In the genomic region with DNA sequence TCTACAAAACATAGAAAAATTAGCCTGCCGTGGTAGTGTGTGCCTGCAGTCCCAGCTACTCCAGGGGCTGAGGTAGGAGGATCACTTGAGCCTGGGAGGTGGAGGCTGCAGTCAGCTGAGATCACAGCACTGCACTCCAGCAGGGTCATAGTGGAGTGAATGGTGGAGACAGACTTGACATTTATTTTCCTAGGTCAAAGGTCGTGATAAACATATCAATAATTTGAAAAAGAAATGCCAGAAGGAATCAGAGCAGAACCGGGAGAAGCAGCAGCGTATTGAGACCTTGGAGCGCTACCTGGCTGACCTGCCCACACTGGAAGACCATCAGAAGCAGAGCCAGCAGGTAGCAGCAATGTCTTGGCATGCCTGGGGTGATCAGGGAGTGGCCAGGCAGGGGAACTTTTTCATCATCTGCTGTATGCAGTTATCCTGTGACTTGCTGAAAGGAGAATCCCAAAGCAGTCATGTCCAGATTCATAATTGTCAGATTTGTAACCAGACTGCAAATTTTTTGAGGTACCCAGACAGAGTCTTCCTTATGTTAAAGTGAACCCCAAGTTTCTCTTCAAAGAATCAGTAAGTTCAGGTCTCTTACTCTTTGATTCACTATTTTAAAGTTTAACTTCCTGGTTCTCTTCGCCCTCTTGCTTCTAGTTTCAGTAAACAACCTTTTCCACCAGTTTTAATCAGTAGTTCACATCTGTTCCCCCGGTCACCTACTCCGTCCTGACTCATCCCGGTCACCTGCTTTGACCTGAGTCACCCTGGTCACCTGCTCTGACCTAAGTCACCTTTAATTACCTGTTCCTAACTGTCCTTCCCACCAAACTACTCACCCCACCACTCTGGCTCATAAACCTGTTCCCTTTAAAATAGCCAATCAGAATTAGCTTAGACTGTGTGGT, we compare ENCODE assay signal across 2 cellular contexts.
TF ChIP-seq lines count a peak whose summit lies in the region.

No MANE protein-coding gene starts in this region.

TF ChIP-seq in HEK293, 187 proteins besides CTCF, POLR2A, EP300 and RAD21:
- TF ChIP-seq HIC1 (tag by site-specific recombination; IDR thresholded peaks at IDR 0.05) = no peak
- no peak for TF ChIP-seq ZNF529 (tag by site-specific recombination; IDR thresholded peaks at IDR 0.05; ENCODE audit: insufficient replicate concordance)
- peak; percentile 55; the same call in 1 of the 2 replicates for TF ChIP-seq ZNF394 (tag by site-specific recombination; IDR thresholded peaks at IDR 0.05; ENCODE audit: borderline replicate concordance)

TF ChIP-seq in K562, 482 proteins besides CTCF, POLR2A, EP300 and RAD21 (continues in another document):
- TF ChIP-seq, protein P1, sequence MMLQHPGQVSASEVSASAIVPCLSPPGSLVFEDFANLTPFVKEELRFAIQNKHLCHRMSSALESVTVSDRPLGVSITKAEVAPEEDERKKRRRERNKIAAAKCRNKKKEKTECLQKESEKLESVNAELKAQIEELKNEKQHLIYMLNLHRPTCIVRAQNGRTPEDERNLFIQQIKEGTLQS (IDR thresholded peaks at IDR 0.05) = peak; percentile 77
- TF ChIP-seq, protein P1 (CRISPR knock-in tag; conservative IDR thresholded peaks at IDR 0.05) = no peak
- no peak for TF ChIP-seq ZNF3 (CRISPR knock-in tag; IDR thresholded peaks at IDR 0.05)
- peak; percentile 55; the same call in 1 of the 2 replicates for TF ChIP-seq ZNF232 (CRISPR knock-in tag; IDR thresholded peaks at IDR 0.05)
- TF ChIP-seq ZNF583 (CRISPR knock-in tag; IDR thresholded peaks at IDR 0.05) = no peak
- TF ChIP-seq DPF2 (IDR thresholded peaks at IDR 0.05) = peak; percentile 47; the same call in 1 of the 2 replicates
- no peak for TF ChIP-seq FOXJ2 (tag; IDR thresholded peaks at IDR 0.05)
- TF ChIP-seq NCOR1 (IDR thresholded peaks at IDR 0.05) = peak; percentile 21; the same call in 1 of the 2 replicates
- no peak for TF ChIP-seq MTA3 (IDR thresholded peaks at IDR 0.05; ENCODE audit: borderline replicate concordance)
- peak; percentile 94 for TF ChIP-seq ZEB2 (IDR thresholded peaks at IDR 0.05)
- TF ChIP-seq, protein P2, sequence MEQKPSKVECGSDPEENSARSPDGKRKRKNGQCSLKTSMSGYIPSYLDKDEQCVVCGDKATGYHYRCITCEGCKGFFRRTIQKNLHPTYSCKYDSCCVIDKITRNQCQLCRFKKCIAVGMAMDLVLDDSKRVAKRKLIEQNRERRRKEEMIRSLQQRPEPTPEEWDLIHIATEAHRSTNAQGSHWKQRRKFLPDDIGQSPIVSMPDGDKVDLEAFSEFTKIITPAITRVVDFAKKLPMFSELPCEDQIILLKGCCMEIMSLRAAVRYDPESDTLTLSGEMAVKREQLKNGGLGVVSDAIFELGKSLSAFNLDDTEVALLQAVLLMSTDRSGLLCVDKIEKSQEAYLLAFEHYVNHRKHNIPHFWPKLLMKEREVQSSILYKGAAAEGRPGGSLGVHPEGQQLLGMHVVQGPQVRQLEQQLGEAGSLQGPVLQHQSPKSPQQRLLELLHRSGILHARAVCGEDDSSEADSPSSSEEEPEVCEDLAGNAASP (IDR thresholded peaks at IDR 0.05) = 0 out of 2 replicates have a peak, but pooled peaks have one; percentile 33
- TF ChIP-seq, protein P3, sequence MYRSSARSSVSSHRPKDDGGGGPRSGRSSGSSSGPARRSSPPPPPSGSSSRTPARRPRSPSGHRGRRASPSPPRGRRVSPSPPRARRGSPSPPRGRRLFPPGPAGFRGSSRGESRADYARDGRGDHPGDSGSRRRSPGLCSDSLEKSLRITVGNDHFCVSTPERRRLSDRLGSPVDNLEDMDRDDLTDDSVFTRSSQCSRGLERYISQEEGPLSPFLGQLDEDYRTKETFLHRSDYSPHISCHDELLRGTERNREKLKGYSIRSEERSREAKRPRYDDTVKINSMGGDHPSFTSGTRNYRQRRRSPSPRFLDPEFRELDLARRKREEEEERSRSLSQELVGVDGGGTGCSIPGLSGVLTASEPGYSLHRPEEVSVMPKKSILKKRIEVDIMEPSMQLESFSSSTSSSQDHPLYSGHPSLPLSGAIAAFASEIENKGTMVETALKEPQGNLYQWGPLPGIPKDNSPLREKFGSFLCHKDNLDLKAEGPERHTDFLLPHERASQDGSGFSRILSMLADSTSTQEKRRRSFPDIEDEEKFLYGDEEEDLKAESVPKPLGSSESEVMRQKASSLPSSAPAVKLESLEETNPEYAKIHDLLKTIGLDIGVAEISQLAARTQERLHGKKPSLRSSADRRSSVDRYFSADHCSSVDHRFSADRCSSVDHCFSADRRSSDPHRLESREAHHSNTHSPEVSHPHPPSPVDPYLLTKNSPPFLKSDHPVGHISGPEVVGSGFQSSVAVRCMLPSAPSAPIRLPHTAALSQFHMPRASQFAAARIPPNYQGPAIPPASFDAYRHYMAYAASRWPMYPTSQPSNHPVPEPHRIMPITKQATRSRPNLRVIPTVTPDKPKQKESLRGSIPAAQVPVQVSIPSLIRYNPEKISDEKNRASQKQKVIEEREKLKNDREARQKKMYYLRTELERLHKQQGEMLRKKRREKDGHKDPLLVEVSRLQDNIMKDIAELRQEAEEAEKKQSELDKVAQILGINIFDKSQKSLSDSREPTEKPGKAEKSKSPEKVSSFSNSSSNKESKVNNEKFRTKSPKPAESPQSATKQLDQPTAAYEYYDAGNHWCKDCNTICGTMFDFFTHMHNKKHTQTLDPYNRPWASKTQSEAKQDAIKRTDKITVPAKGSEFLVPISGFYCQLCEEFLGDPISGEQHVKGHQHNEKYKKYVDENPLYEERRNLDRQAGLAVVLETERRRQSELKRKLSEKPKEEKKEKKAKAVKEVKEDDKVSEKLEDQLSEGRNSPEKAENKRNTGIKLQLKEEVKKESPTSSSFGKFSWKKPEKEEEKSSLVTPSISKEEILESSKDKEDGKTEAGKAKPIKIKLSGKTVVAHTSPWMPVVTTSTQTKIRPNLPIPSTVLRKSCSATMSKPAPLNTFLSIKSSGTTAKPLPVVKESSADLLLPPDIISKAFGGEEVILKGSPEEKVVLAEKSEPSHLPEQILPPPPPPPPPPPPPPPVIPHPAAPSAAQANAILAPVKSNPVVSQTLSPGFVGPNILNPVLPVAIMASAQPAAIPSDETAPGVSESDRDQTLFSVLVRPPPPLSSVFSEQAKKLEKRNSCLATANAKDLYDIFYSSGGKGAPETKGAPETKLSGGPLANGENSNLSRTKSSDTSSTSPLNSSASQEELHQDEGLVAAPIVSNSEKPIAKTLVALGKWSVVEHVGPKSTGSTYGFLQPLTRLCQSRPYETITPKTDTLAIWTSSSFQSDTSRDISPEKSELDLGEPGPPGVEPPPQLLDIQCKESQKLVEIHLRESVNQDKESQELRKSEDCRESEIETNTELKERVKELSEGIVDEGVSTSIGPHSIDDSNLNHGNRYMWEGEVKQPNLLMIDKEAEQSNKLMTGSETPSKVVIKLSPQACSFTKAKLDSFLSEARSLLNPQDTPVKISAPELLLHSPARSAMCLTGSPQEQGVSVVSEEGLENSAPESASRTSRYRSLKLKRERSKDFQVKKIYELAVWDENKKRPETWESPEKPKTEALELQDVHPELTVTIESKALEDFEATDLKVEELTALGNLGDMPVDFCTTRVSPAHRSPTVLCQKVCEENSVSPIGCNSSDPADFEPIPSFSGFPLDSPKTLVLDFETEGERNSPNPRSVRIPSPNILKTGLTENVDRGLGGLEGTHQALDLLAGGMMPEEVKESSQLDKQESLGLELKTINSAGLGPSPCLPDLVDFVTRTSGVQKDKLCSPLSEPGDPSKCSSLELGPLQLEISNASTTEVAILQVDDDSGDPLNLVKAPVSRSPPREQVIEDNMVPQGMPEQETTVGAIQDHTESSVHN (IDR thresholded peaks at IDR 0.05; ENCODE audit: borderline replicate concordance in 1 of 2, low read depth in 1 of 2) = peak in 1 of 2 experiments; percentile 36; a peak in 1 of 4 replicates
- peak; percentile 21; the same call in 1 of the 2 replicates for TF ChIP-seq CBFA2T2 (conservative IDR thresholded peaks at IDR 0.05)
- TF ChIP-seq, protein P4, sequence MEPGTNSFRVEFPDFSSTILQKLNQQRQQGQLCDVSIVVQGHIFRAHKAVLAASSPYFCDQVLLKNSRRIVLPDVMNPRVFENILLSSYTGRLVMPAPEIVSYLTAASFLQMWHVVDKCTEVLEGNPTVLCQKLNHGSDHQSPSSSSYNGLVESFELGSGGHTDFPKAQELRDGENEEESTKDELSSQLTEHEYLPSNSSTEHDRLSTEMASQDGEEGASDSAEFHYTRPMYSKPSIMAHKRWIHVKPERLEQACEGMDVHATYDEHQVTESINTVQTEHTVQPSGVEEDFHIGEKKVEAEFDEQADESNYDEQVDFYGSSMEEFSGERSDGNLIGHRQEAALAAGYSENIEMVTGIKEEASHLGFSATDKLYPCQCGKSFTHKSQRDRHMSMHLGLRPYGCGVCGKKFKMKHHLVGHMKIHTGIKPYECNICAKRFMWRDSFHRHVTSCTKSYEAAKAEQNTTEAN (CRISPR knock-in tag; IDR thresholded peaks at IDR 0.05) = no peak
- no peak for TF ChIP-seq KLF16 (IDR thresholded peaks at IDR 0.05)
- TF ChIP-seq GABPB2 (CRISPR knock-in tag; conservative IDR thresholded peaks at IDR 0.05) = no peak
- TF ChIP-seq CC2D1A (IDR thresholded peaks at IDR 0.05) = 0 out of 2 replicates have a peak, but pooled peaks have one; percentile 16
- TF ChIP-seq ZNF76 (CRISPR knock-in tag; IDR thresholded peaks at IDR 0.05; ENCODE audit: borderline replicate concordance) = no peak
- TF ChIP-seq ARID1B (IDR thresholded peaks at IDR 0.05) = peak; percentile 69
- TF ChIP-seq NFATC3 (IDR thresholded peaks at IDR 0.05) = no peak
- TF ChIP-seq THAP12 (CRISPR knock-in tag; IDR thresholded peaks at IDR 0.05) = no peak
- 0 out of 2 replicates have a peak, but pooled peaks have one; percentile 14 for TF ChIP-seq ATF7 (IDR thresholded peaks at IDR 0.05)
- no peak for TF ChIP-seq ZNF512 (tag; IDR thresholded peaks at IDR 0.05)
- TF ChIP-seq, protein P5, sequence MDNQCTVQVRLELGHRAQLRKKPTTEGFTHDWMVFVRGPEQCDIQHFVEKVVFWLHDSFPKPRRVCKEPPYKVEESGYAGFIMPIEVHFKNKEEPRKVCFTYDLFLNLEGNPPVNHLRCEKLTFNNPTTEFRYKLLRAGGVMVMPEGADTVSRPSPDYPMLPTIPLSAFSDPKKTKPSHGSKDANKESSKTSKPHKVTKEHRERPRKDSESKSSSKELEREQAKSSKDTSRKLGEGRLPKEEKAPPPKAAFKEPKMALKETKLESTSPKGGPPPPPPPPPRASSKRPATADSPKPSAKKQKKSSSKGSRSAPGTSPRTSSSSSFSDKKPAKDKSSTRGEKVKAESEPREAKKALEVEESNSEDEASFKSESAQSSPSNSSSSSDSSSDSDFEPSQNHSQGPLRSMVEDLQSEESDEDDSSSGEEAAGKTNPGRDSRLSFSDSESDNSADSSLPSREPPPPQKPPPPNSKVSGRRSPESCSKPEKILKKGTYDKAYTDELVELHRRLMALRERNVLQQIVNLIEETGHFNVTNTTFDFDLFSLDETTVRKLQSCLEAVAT (IDR thresholded peaks at IDR 0.05) = no peak
- TF ChIP-seq ZNF398 (CRISPR knock-in tag; IDR thresholded peaks at IDR 0.05) = no peak
- TF ChIP-seq ZNF699 (CRISPR knock-in tag; IDR thresholded peaks at IDR 0.05; ENCODE audit: insufficient replicate concordance) = no peak
- 0 out of 4 replicates have a peak, but pooled peaks of 1 of the 2 experiments have one; percentile 50 for TF ChIP-seq TRIM24 (IDR thresholded peaks at IDR 0.05)
- TF ChIP-seq, protein P6, sequence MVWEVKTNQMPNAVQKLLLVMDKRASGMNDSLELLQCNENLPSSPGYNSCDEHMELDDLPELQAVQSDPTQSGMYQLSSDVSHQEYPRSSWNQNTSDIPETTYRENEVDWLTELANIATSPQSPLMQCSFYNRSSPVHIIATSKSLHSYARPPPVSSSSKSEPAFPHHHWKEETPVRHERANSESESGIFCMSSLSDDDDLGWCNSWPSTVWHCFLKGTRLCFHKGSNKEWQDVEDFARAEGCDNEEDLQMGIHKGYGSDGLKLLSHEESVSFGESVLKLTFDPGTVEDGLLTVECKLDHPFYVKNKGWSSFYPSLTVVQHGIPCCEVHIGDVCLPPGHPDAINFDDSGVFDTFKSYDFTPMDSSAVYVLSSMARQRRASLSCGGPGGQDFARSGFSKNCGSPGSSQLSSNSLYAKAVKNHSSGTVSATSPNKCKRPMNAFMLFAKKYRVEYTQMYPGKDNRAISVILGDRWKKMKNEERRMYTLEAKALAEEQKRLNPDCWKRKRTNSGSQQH (CRISPR knock-in tag; IDR thresholded peaks at IDR 0.05) = no peak
